ENCODE assay signal across 9 cellular contexts in genomic region chr17:66192378-66192687, GRCh38. TPM values are rescaled to one million over a fixed set of nuclear protein-coding genes. Genes with fewer than 3 reads are reported as not detected.
DNase-seq lines count a peak whose midpoint lies in the region; ATAC-seq and TF ChIP-seq lines count a peak whose summit lies in the region.
"Had no signal": no experiment of that assay in that cellular context is flagged by ENCODE, and none has a peak within 500 bp of the region (broad histone marks: within the 10 kb centered on the region; RNA-seq: fewer than 3 reads in every experiment).

No MANE protein-coding gene starts in this region.

- BruUV-seq in mammary epithelial cell (replicated peaks; lab: Mats Ljungman, UMichigan), result no TSS peak

- no peak for TF ChIP-seq CTCF in mammary epithelial cell (conservative IDR thresholded peaks at IDR 0.05 in 1 of 2, IDR thresholded peaks at IDR 0.05 in 1 of 2; ENCODE audit: extremely low read depth in 1 of 2, insufficient read depth in 1 of 2, low read depth in 1 of 2, low read length in 2 of 2)

- peak overlapping the region; percentile 96 for H3K4me2 ChIP-seq in mammary epithelial cell (ENCODE audit: insufficient read depth, low read depth, low read length)

- H3K79me2 ChIP-seq in ACC112 (ENCODE audit: control insufficient read depth, insufficient read depth, low read length, unreplicated experiment) (peaks cover 12% of the 10 kb centered on the region), mammary epithelial cell (ENCODE audit: insufficient read depth, low read length) (peaks cover 5% of the 10 kb centered on the region)

- H3K4me1 ChIP-seq in ACC112 (ENCODE audit: control insufficient read depth, insufficient read depth, low read length, unreplicated experiment), result peaks cover 11% of the 10 kb centered on the region
- H3K4me1 ChIP-seq in mammary epithelial cell (ENCODE audit: insufficient read depth, low read length), result peaks cover 11% of the 10 kb centered on the region
- no peaks in the 10 kb centered on the region for H3K4me1 ChIP-seq in mucosa of stomach (ENCODE audit: control insufficient read depth, insufficient read depth, low read length)

- in situ Hi-C loops in mammary epithelial cell (cut with MboI; ENCODE audit: low sequenced_read_pairs in 2 of 2), result no loop called here

- ATAC-seq in HG02938 (IDR thresholded peaks at IDR 0.05; ENCODE audit: unreplicated experiment) (peak; percentile 31), HG02610 (IDR thresholded peaks at IDR 0.05; ENCODE audit: unreplicated experiment) (no peak), GM18873 (IDR thresholded peaks at IDR 0.05; ENCODE audit: low FRiP score, unreplicated experiment) (no peak), HG02981 (IDR thresholded peaks at IDR 0.05; ENCODE audit: unreplicated experiment) (no peak)

- intact Hi-C loops in mammary epithelial cell (cut with micrococcal nuclease), result no loop called here

- H3K4me3 ChIP-seq in ACC112 (ENCODE audit: low read depth, low read length) (peak overlapping the region; percentile 92), mammary epithelial cell (replicated peaks in 1 of 3; ENCODE audit: insufficient read depth in 1 of 3, low read depth in 2 of 3, low read length in 3 of 3) (peak overlapping the region; percentile 49 to 68 (median 62)), mucosa of stomach (ENCODE audit: low read length) (peak overlapping the region; percentile 71)

- H3K9ac ChIP-seq in mammary epithelial cell (ENCODE audit: insufficient read depth, low read length), result no peak overlapping the region
- no peak overlapping the region for H3K9ac ChIP-seq in mucosa of stomach (ENCODE audit: low read length)

- no peaks in the 10 kb centered on the region for H4K20me1 ChIP-seq in mammary epithelial cell (ENCODE audit: insufficient read depth, low read length)

- no peaks in the 10 kb centered on the region for H3K36me3 ChIP-seq in ACC112 (ENCODE audit: insufficient read depth, low read length)
- H3K36me3 ChIP-seq in mammary epithelial cell (ENCODE audit: insufficient read depth, low read length), result no peaks in the 10 kb centered on the region
- no peaks in the 10 kb centered on the region for H3K36me3 ChIP-seq in mucosa of stomach (ENCODE audit: control insufficient read depth, insufficient read depth, low read length)

- no peaks in the 10 kb centered on the region for H3K9me3 ChIP-seq in mammary epithelial cell (replicated peaks; ENCODE audit: insufficient read depth, low read length)
- H3K9me3 ChIP-seq in mucosa of stomach (ENCODE audit: control insufficient read depth, low read length), result no peaks in the 10 kb centered on the region

- WGBS in mammary epithelial cell (ENCODE audit: low coverage, missing lambda C conversion rate), result 14% methylated on average over 9 of the region's 10 CpGs

- DNase-seq in mammary epithelial cell (peak; percentile 1), SW480 (ENCODE audit: low spot score) (no peak)

- H2AFZ ChIP-seq in ACC112 (ENCODE audit: low read length, unreplicated experiment) (peak overlapping the region; percentile 83), mammary epithelial cell (ENCODE audit: low read depth, low read length) (peak overlapping the region; percentile 96)

- CTCF ChIA-PET in mammary epithelial cell (lab: Charles Lee; ENCODE audit: low non-redundant PET), result no interaction called here

- dilution Hi-C loops in mammary epithelial cell (cut with HindIII; ENCODE audit: low sequenced_read_pairs), result no loop called here

- H3K27me3 ChIP-seq in ACC112 (ENCODE audit: insufficient read depth, low read length), result no peaks in the 10 kb centered on the region
- H3K27me3 ChIP-seq in mammary epithelial cell (ENCODE audit: insufficient read depth, low read length), result no peaks in the 10 kb centered on the region
- H3K27me3 ChIP-seq in mucosa of stomach (ENCODE audit: control insufficient read depth, insufficient read depth, low read length), result no peaks in the 10 kb centered on the region

- H3K27ac ChIP-seq in ACC112 (ENCODE audit: low read depth, low read length) (peak overlapping the region; percentile 49), mammary epithelial cell (ENCODE audit: insufficient read depth, low read depth, low read length) (no peak overlapping the region)

RNA-seq across cellular contexts. Expression of gene CEP112, which starts 0.4 kb away (rescaled TPM):
- total RNA-seq in mammary epithelial cell, result 10 to 100 TPM in 1 of 2 donors, 1 to 10 TPM in 1; 4.0 to 11.1 TPM
- polyA plus RNA-seq in mammary epithelial cell, result 2.0 TPM
- 4.5 TPM for polyA minus RNA-seq in mammary epithelial cell

RNA-seq across cellular contexts. Expression of gene APOH, which starts 36.9 kb away (rescaled TPM):
- not detected for total RNA-seq in mammary epithelial cell
- polyA plus RNA-seq in mammary epithelial cell, result not detected
- polyA minus RNA-seq in mammary epithelial cell, result not detected
- total RNA-seq: activated CD8-positive, alpha-beta memory T cell treated with anti-CD3 and anti-CD28 coated beads for 36 hours had no signal
